ENCODE assay signal across 8 cellular contexts in the genomic region with DNA sequence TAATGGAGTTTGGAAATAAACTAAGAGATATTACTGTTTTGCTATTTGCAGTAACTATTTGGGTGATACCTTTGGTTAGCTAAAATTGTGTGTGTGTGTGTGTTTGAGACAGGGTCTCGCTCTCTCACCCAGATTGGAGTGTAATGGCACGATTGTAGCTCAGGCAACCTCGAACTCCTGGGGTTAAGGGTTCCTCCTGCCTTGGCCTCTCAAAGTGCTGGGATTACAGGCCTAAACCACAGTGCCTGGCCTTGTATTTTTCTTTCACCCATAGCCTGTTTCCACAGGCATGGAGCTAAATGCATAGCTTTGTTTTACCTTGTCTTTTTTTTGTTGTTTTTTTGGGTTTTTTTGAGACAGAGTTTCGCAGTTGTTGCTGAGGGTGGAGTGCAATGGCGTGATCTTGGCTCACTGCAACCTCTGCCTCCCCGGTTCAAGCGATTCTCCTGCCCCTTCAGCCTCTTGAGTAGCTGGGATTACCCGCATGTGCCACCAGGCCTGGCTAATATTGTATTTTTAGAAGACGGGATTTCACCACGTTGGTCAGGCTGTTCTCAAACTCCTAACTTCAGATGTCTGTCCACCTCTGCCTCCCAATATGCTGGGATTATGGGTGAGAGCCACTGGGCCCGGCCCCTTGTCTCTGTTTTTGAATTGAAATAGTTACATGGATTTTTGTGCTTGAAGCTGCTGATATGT. TPM values are rescaled to one million over a fixed set of nuclear protein-coding genes. Genes with fewer than 3 reads are reported as not detected.
DNase-seq lines count a peak whose midpoint lies in the region; ATAC-seq and TF ChIP-seq lines count a peak whose summit lies in the region.

No MANE protein-coding gene starts in this region.

- H3K4me1 ChIP-seq in ACC112 (ENCODE audit: control insufficient read depth, insufficient read depth, low read length, unreplicated experiment) (peaks cover 29% of the 10 kb centered on the region), Loucy (ENCODE audit: insufficient read depth, low read length, poor library complexity, severe bottlenecking) (peaks cover 40% of the 10 kb centered on the region)

- peaks cover 98% of the 10 kb centered on the region for H4K20me1 ChIP-seq in Loucy (ENCODE audit: insufficient read depth, low read length, poor library complexity, severe bottlenecking)

- H3K36me3 ChIP-seq in ACC112 (ENCODE audit: insufficient read depth, low read length) (peaks cover 28% of the 10 kb centered on the region), Loucy (ENCODE audit: insufficient read depth, low read length) (peaks cover 9% of the 10 kb centered on the region; the same call in 1 of the 2 replicates)

- H3K4me3 Mint-ChIP-seq in naive B cell = peak overlapping the region; percentile 69 to 100 (median 92)

- peak overlapping the region; percentile 43 to 100 (median 68) for H3K27ac Mint-ChIP-seq in naive B cell

- no peaks in the 10 kb centered on the region for H3K9me2 ChIP-seq in Loucy (replicated peaks; ENCODE audit: low read depth, low read length)

- no peak overlapping the region for H2AFZ ChIP-seq in ACC112 (ENCODE audit: low read length, unreplicated experiment)
- no peak overlapping the region for H2AFZ ChIP-seq in Loucy (ENCODE audit: low read length)

- intact Hi-C loops in dorsolateral prefrontal cortex (cut with DNase I) = loop anchor here in 1 of 2 donors (10.0 kb wide), 1 partner anchor 145 kb away; no protein-coding TSS in a partner anchor

- H3K27me3 ChIP-seq in ACC112 (ENCODE audit: insufficient read depth, low read length) (no peaks in the 10 kb centered on the region), Loucy (ENCODE audit: insufficient read depth, low read length, poor library complexity, severe bottlenecking) (no peaks in the 10 kb centered on the region), dorsolateral prefrontal cortex (no peaks in the 10 kb centered on the region)

- peak overlapping the region; percentile 92 for H3K4me2 ChIP-seq in Loucy (ENCODE audit: low read depth, low read length, poor library complexity, severe bottlenecking)

- H3K4me1 Mint-ChIP-seq in naive B cell = peaks cover 46 to 87% (median 60%) of the 10 kb centered on the region in 3 donors

- H3F3A ChIP-seq in Loucy (ENCODE audit: low read depth) = no peaks in the 10 kb centered on the region

- H3K9me3 Mint-ChIP-seq in naive B cell = no peaks in the 10 kb centered on the region

- no peaks in the 10 kb centered on the region for H3K27me3 Mint-ChIP-seq in naive B cell

- H3K36me3 Mint-ChIP-seq in naive B cell = peaks cover 13 to 15% of the 10 kb centered on the region in 2 donors

- no peaks in the 10 kb centered on the region for H3K9me3 ChIP-seq in Loucy (ENCODE audit: insufficient read depth, low read depth, low read length)

- H3K9ac ChIP-seq in Loucy (ENCODE audit: low read depth, low read length, poor library complexity, severe bottlenecking) = peak overlapping the region; percentile 99

- no peak overlapping the region for H3K27ac ChIP-seq in ACC112 (ENCODE audit: low read depth, low read length)
- peak overlapping the region in 18 of 59 donors; percentile 2 to 59 (median 24) for H3K27ac ChIP-seq in dorsolateral prefrontal cortex

- DNase-seq in dorsolateral prefrontal cortex = no peak
- no peak for DNase-seq in naive B cell
- no peak for DNase-seq in stimulated activated CD4-positive, alpha-beta T cell treated with anti-CD3 and anti-CD28 coated beads, Interleukin-4, amount 100 ng/mL, for 4 hours
- no peak for DNase-seq in stimulated activated CD4-positive, alpha-beta T cell treated with anti-CD3 and anti-CD28 coated beads, Interleukin-4, amount 100 ng/mL, for 24 hours
- no peak for DNase-seq in AML-193 (lab: John Stamatoyannopoulos, UW)
- no peak for DNase-seq in SHP77 treated with DMSO at 0.1 percent for 48 hours (lab: John Stamatoyannopoulos, UW)

- H3K79me2 ChIP-seq in ACC112 (ENCODE audit: control insufficient read depth, insufficient read depth, low read length, unreplicated experiment) = peaks cover 99% of the 10 kb centered on the region
- peaks cover 100% of the 10 kb centered on the region for H3K79me2 ChIP-seq in Loucy (ENCODE audit: insufficient read depth, low read length)

- no peak for ATAC-seq in naive B cell (ENCODE audit: low read depth in 2 of 2)

- H3K4me3 ChIP-seq in ACC112 (ENCODE audit: low read depth, low read length) (peak overlapping the region; percentile 94), Loucy (ENCODE audit: low read length, poor library complexity, severe bottlenecking) (peak overlapping the region; percentile 96), dorsolateral prefrontal cortex (peak overlapping the region in 57 of 59 donors; percentile 0 to 100 (median 92))

- TF ChIP-seq CTCF in Loucy (conservative IDR thresholded peaks at IDR 0.05; ENCODE audit: low read length) (no peak), dorsolateral prefrontal cortex (IDR thresholded peaks at IDR 0.05 in 54 of 56, conservative IDR thresholded peaks at IDR 0.05 in 2 of 56; ENCODE audit: low read depth in 1 of 56, partially characterized antibody in 56 of 56) (no peak)

RNA-seq across cellular contexts. Expression of a gene that starts 5.6 kb away (rescaled TPM):
- 100 to 1,000 TPM in 111 of 120 experiments, 10 to 100 TPM in 9; 86.6 to 165 (median 112) TPM for total RNA-seq in dorsolateral prefrontal cortex
- polyA plus RNA-seq in naive B cell (ENCODE audit: low read depth in 6 of 6) = 100 to 1,000 TPM in 4 of 6 donors, 10 to 100 TPM in 2; 84.1 to 120 (median 106) TPM
